Comparison of ENCODE assay signal across 24 cellular contexts in the genomic region with DNA sequence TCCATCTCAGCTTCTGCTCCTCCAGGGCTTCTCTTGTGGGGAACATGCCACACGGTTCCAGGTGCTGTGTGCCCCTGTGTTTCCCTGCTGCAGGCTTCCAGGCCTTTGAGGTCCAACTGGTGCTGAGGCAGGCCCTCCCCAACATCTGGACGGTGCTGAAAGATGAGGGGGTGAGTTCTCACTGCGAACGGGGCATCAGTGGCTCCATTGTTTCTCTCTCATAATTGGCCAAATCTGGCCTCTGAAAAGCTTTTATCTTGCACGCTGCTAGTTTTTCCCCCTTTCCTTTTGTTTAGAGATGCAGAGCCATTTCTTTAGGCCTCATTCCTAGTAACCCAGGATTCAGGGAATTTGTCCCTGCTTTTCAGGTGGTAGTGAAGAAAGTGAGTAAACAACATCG. TPM values are rescaled to one million over a fixed set of nuclear protein-coding genes. Genes with fewer than 3 reads are reported as not detected.
"Had no signal": no experiment of that assay in that cellular context is flagged by ENCODE, and none has a peak within 500 bp of the region (broad histone marks: within the 10 kb centered on the region; RNA-seq: fewer than 3 reads in every experiment).

No MANE protein-coding gene starts in this region.

- H3K27ac ChIP-seq: psoas muscle, suprapubic skin, tibial nerve had no signal

- H3K36me3 ChIP-seq: suprapubic skin had no signal

- H3K27me3 Mint-ChIP-seq: activated CD4-positive, alpha-beta T cell treated with anti-CD3 and anti-CD28 coated beads, Interleukin-2, amount 10 ng/mL, durations not matched to agents 24 days and 14 days; activated CD8-positive, alpha-beta memory T cell treated with anti-CD3 and anti-CD28 coated beads, Interleukin-2, amount 10 ng/mL, durations not matched to agents 7 days and 5 days; activated CD8-positive, alpha-beta T cell treated with anti-CD3 and anti-CD28 coated beads for 36 hours; activated naive CD8-positive, alpha-beta T cell treated with anti-CD3 and anti-CD28 coated beads, Interleukin-2, amount 50 U/mL, for 24 hours; naive thymus-derived CD4-positive, alpha-beta T cell; stimulated activated naive CD8-positive, alpha-beta T cell treated with anti-CD3 and anti-CD28 coated beads, Interleukin-15, Interleukin-2, amounts not matched to agents 100 ng/mL and 50 ng/mL, for 24 hours had no signal

- H3K4me3 ChIP-seq: hepatocyte, psoas muscle, suprapubic skin, tibial nerve had no signal

- DNase-seq: activated CD4-positive, alpha-beta T cell treated with anti-CD3 and anti-CD28 coated beads, Interleukin-2, amount 10 ng/mL, durations not matched to agents 24 days and 14 days; activated CD8-positive, alpha-beta memory T cell treated with anti-CD3 and anti-CD28 coated beads, Interleukin-2, amount 10 ng/mL, durations not matched to agents 7 days and 5 days; activated CD8-positive, alpha-beta T cell treated with anti-CD3 and anti-CD28 coated beads for 36 hours; activated gamma-delta T cell; activated naive CD4-positive, alpha-beta T cell treated with anti-CD3 and anti-CD28 coated beads, Interleukin-2, amount 50 U/mL, for 16 hours; activated naive CD8-positive, alpha-beta T cell treated with anti-CD3 and anti-CD28 coated beads, Interleukin-2, amount 50 U/mL, for 24 hours; activated T-cell treated with anti-CD3 and anti-CD28 coated beads for 4 hours; effector CD4-positive, alpha-beta T cell; foreskin melanocyte; glutamatergic neuron; left colon; mesenchymal stem cell; naive thymus-derived CD4-positive, alpha-beta T cell; psoas muscle; right cardiac atrium; stimulated activated CD4-positive, alpha-beta T cell treated with anti-CD3 and anti-CD28 coated beads, Interleukin-12 subunit alpha, Interleukin-12 subunit beta, amount 100 ng/mL, for 4 hours; stimulated activated CD4-positive, alpha-beta T cell treated with anti-CD3 and anti-CD28 coated beads, Interleukin-4, amount 100 ng/mL, for 4 hours had no signal

- H3K36me3 Mint-ChIP-seq: activated CD8-positive, alpha-beta memory T cell treated with anti-CD3 and anti-CD28 coated beads, Interleukin-2, amount 10 ng/mL, durations not matched to agents 7 days and 5 days had no signal

- H3K27me3 ChIP-seq: hepatocyte, suprapubic skin, tibial nerve had no signal

- H3K79me2 ChIP-seq: hepatocyte had no signal

- H3K4me3 Mint-ChIP-seq: activated CD4-positive, alpha-beta T cell treated with anti-CD3 and anti-CD28 coated beads, Interleukin-2, amount 10 ng/mL, durations not matched to agents 24 days and 14 days; activated CD8-positive, alpha-beta memory T cell treated with anti-CD3 and anti-CD28 coated beads, Interleukin-2, amount 10 ng/mL, durations not matched to agents 7 days and 5 days; activated CD8-positive, alpha-beta T cell treated with anti-CD3 and anti-CD28 coated beads for 36 hours; activated naive CD8-positive, alpha-beta T cell treated with anti-CD3 and anti-CD28 coated beads, Interleukin-2, amount 50 U/mL, for 24 hours; naive thymus-derived CD4-positive, alpha-beta T cell; stimulated activated naive CD8-positive, alpha-beta T cell treated with anti-CD3 and anti-CD28 coated beads, Interleukin-15, Interleukin-2, amounts not matched to agents 100 ng/mL and 50 ng/mL, for 24 hours had no signal

- H3K4me1 ChIP-seq: psoas muscle, tibial nerve had no signal

- H2AFZ ChIP-seq: hepatocyte had no signal

- H3K9me3 ChIP-seq: psoas muscle, suprapubic skin, tibial nerve had no signal

- H3K27ac Mint-ChIP-seq: activated CD4-positive, alpha-beta T cell treated with anti-CD3 and anti-CD28 coated beads, Interleukin-2, amount 10 ng/mL, durations not matched to agents 24 days and 14 days; activated CD8-positive, alpha-beta memory T cell treated with anti-CD3 and anti-CD28 coated beads, Interleukin-2, amount 10 ng/mL, durations not matched to agents 7 days and 5 days; activated CD8-positive, alpha-beta T cell treated with anti-CD3 and anti-CD28 coated beads for 36 hours; activated naive CD8-positive, alpha-beta T cell treated with anti-CD3 and anti-CD28 coated beads, Interleukin-2, amount 50 U/mL, for 24 hours; naive thymus-derived CD4-positive, alpha-beta T cell; stimulated activated naive CD8-positive, alpha-beta T cell treated with anti-CD3 and anti-CD28 coated beads, Interleukin-15, Interleukin-2, amounts not matched to agents 100 ng/mL and 50 ng/mL, for 24 hours had no signal

- H3K4me2 ChIP-seq: hepatocyte had no signal

- ATAC-seq: activated CD4-positive, CD25-positive, alpha-beta regulatory T cell treated with anti-CD3 and anti-CD28 coated beads, Interleukin-2, amount 50 U/mL, for 24 hours; activated CD8-positive, alpha-beta memory T cell treated with anti-CD3 and anti-CD28 coated beads, Interleukin-2, amount 10 ng/mL, durations not matched to agents 7 days and 5 days; activated CD8-positive, alpha-beta T cell treated with anti-CD3 and anti-CD28 coated beads for 36 hours; activated naive CD8-positive, alpha-beta T cell treated with anti-CD3 and anti-CD28 coated beads, Interleukin-2, amount 50 U/mL, for 24 hours; left colon; naive thymus-derived CD4-positive, alpha-beta T cell; psoas muscle; right cardiac atrium had no signal

- H3K9me3 Mint-ChIP-seq: activated CD4-positive, alpha-beta T cell treated with anti-CD3 and anti-CD28 coated beads, Interleukin-2, amount 10 ng/mL, durations not matched to agents 24 days and 14 days; activated CD8-positive, alpha-beta T cell treated with anti-CD3 and anti-CD28 coated beads for 36 hours; activated naive CD8-positive, alpha-beta T cell treated with anti-CD3 and anti-CD28 coated beads, Interleukin-2, amount 50 U/mL, for 24 hours; naive thymus-derived CD4-positive, alpha-beta T cell; stimulated activated naive CD8-positive, alpha-beta T cell treated with anti-CD3 and anti-CD28 coated beads, Interleukin-15, Interleukin-2, amounts not matched to agents 100 ng/mL and 50 ng/mL, for 24 hours had no signal

RNA-seq across cellular contexts. Expression of a gene that starts 8.6 kb away (rescaled TPM):
- total RNA-seq: cerebellum, hepatocyte, left colon, osteocyte had no signal
- polyA plus RNA-seq: naive thymus-derived CD4-positive, alpha-beta T cell had no signal
